1 cellular context compared by ENCODE assay signal in genomic region chr7:103609778-103610177, GRCh38.
TF ChIP-seq lines count a peak whose summit lies in the region.

No MANE protein-coding gene starts in this region.

TF ChIP-seq in K562, 482 proteins besides CTCF, POLR2A, EP300 and RAD21 (continued from another document):
- TF ChIP-seq TOE1 (IDR thresholded peaks at IDR 0.05; ENCODE audit: borderline replicate concordance) (0 out of 2 replicates have a peak, but pooled peaks have one; percentile 48), TOE1 (CRISPR knock-in tag; IDR thresholded peaks at IDR 0.05; ENCODE audit: borderline replicate concordance, low read depth) (no peak)
